7 cellular contexts compared by ENCODE assay signal in the genomic region with DNA sequence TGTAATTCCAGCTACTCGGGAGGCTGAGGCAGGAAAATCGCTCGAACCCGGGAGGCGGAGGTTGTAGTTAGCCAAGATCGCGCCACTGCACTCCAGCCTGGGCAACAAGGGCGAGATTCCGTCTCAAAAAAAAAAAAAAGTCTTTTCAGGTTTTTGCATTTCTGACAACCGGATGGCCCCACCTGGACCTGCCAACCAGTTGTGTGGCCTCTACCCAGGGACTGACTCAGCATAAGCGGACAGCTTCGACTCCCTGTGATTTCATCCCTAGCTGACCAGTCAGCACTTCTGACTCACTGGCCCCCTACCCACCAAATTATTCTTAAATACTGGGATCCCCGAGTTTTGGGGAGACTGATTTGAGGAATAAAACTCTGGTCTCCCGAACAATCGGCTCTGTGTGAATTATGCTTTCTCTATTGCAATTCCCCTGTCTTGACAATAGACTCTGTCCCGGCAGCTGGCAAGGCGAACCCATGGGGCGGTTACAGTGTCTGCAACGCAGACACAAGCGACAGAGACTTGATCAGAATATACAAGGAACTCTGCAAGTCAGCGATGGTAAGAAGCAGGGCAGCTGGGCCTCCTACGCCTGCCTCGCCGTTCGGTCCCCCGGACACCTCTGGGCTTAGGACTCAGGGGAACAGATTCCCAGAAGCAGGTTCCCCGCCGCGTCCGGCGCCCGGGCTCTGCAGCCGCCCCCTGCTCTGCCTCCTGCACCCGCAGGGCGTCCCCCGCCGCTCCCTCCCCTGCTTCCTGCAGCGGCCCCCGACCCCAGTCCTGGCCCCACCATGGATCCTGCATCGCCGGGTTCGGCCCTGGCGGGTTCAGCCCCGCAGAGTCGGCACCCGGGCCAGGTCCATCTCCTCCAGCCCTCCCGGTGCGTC. TPM values are rescaled to one million over a fixed set of nuclear protein-coding genes. Genes with fewer than 3 reads are reported as not detected.
DNase-seq lines count a peak whose midpoint lies in the region; ATAC-seq, FAIRE-seq and TF ChIP-seq lines count a peak whose summit lies in the region.

No MANE protein-coding gene starts in this region.

- in situ Hi-C loops in K562 (cut with MboI): no loop called here

- H3K4me3 ChIP-seq in K562 (peak overlapping the region; percentile 100), smooth muscle cell (peak overlapping the region; percentile 95)

- TSS peak; percentile 78 for BruUV-seq in K562 (replicated peaks; lab: Mats Ljungman, UMichigan)

- H3K9me1 ChIP-seq in K562 (ENCODE audit: control insufficient read depth, insufficient read depth, low read length): peaks cover 3% of the 10 kb centered on the region

- H3K9ac ChIP-seq in K562 (ENCODE audit: insufficient read depth in 1 of 2, low read depth in 2 of 2, low read length in 2 of 2): peak overlapping the region; percentile 92 to 100; a peak in 3 of 4 replicates
- H3K9ac ChIP-seq in smooth muscle cell (ENCODE audit: low read depth): peak overlapping the region; percentile 25

- peaks cover 3% of the 10 kb centered on the region for H3F3A ChIP-seq in smooth muscle cell (ENCODE audit: low read depth)

- POLR2A ChIA-PET in K562 (lab: Yijun Ruan, JAX): interaction anchor here (0.6 to 7.4 kb wide), 14 partner anchors 9 to 524 kb away, joined by 3 to 88 read pairs (median 4); no protein-coding TSS in a partner anchor

- H2AFZ ChIP-seq in K562 (ENCODE audit: low read depth, low read length): peak overlapping the region; percentile 82
- H2AFZ ChIP-seq in smooth muscle cell (ENCODE audit: low read depth): peak overlapping the region; percentile 79

- TF ChIP-seq EP300 in K562 (IDR thresholded peaks at IDR 0.05; ENCODE audit: low read length): no peak

- H3K27ac ChIP-seq in K562 (ENCODE audit: extremely low read depth, low read depth, low read length): peak overlapping the region; percentile 99; the same call in 2 of the 3 replicates
- H3K27ac ChIP-seq in smooth muscle cell (ENCODE audit: low read depth): peak overlapping the region; percentile 46

- H3K36me3 ChIP-seq in K562 (ENCODE audit: control insufficient read depth, insufficient read depth, low read length) (peaks cover 28% of the 10 kb centered on the region), smooth muscle cell (ENCODE audit: low read depth) (no peaks in the 10 kb centered on the region)

- H3K9me3 ChIP-seq in K562 (replicated peaks; ENCODE audit: control insufficient read depth, insufficient read depth, low read depth, low read length) (no peaks in the 10 kb centered on the region), smooth muscle cell (replicated peaks; ENCODE audit: low read depth) (no peaks in the 10 kb centered on the region)

- no peaks in the 10 kb centered on the region for H3K27me3 ChIP-seq in K562 (ENCODE audit: control insufficient read depth in 2 of 2, insufficient read depth in 2 of 2, low read length in 2 of 2)
- H3K27me3 ChIP-seq in smooth muscle cell (ENCODE audit: low read depth): no peaks in the 10 kb centered on the region

- FAIRE-seq in GM18507 (lab: Jason Lieb, UNC) (peak; percentile 42), K562 (lab: Jason Lieb, UNC) (peak; percentile 15)

- H3K4me2 ChIP-seq in K562 (ENCODE audit: insufficient read depth, low read length): peak overlapping the region; percentile 94
- H3K4me2 ChIP-seq in smooth muscle cell: peak overlapping the region; percentile 98

- TF ChIP-seq POLR2A in K562 (conservative IDR thresholded peaks at IDR 0.05): no peak

- ATAC-seq in HG02623 (IDR thresholded peaks at IDR 0.05; ENCODE audit: unreplicated experiment) (peak; percentile 1), K562 (peak; percentile 32)

- H3K4me1 ChIP-seq in K562 (replicated peaks in 1 of 2; ENCODE audit: control insufficient read depth in 2 of 2, insufficient read depth in 2 of 2, low read length in 2 of 2): peaks cover 29 to 54% of the 10 kb centered on the region in 2 experiments
- H3K4me1 ChIP-seq in smooth muscle cell (ENCODE audit: low read depth): peaks cover 13% of the 10 kb centered on the region

- 24% methylated on average over 41 of the region's 48 CpGs for WGBS in K562 (ENCODE audit: insufficient coverage, low coverage, missing lambda C conversion rate)
- WGBS in smooth muscle cell (ENCODE audit: low lambda C conversion rate): 18% methylated on average over 47 of the region's 48 CpGs

- CTCF ChIA-PET in K562 (lab: Yijun Ruan, JAX; ENCODE audit: low intra/inter-chr PET ratio): interaction anchor here (1.8 kb wide), 1 partner anchor 19 kb away, joined by 3 read pairs; no protein-coding TSS in a partner anchor

- DNase-seq in GM18507 (ENCODE audit: extremely low spot score, insufficient read length, low read depth) (no peak), NCI-H526 treated with DMSO at 0.1 percent for 48 hours (lab: John Stamatoyannopoulos, UW) (peak; percentile 59), K562 (ENCODE audit: extremely low read depth in 1 of 4, low spot score in 3 of 4) (peak in 1 of 4 experiments; percentile 53), iris pigment epithelial cell (ENCODE audit: low read depth) (peak; percentile 44), smooth muscle cell (lab: John Stamatoyannopoulos, UW; ENCODE audit: unreplicated experiment) (no peak), NCI-H524 treated with DMSO at 0.1 percent for 48 hours (lab: John Stamatoyannopoulos, UW) (no peak)

- H3K79me2 ChIP-seq in K562 (ENCODE audit: control insufficient read depth, insufficient read depth, low read length): peaks cover 43% of the 10 kb centered on the region
- peaks cover 43% of the 10 kb centered on the region for H3K79me2 ChIP-seq in smooth muscle cell (ENCODE audit: low read depth)

- intact Hi-C loops in K562 (cut with micrococcal nuclease): no loop called here

- TF ChIP-seq CTCF in K562 (IDR thresholded peaks at IDR 0.05 in 2 of 3, conservative IDR thresholded peaks at IDR 0.05 in 1 of 3; ENCODE audit: insufficient read depth in 2 of 3, low read depth in 1 of 3, low read length in 3 of 3): no peak
- no peak for TF ChIP-seq CTCF in smooth muscle cell (IDR thresholded peaks at IDR 0.05; ENCODE audit: borderline replicate concordance, insufficient read depth, poor library complexity, severe bottlenecking)

- TF ChIP-seq RAD21 in K562 (CRISPR knock-in tag; conservative IDR thresholded peaks at IDR 0.05 in 1 of 2, IDR thresholded peaks at IDR 0.05 in 1 of 2): no peak

- H4K20me1 ChIP-seq in K562 (replicated peaks; ENCODE audit: control insufficient read depth, insufficient read depth, low read length) (peaks cover 17% of the 10 kb centered on the region; the same call in 1 of the 2 replicates), smooth muscle cell (ENCODE audit: low read depth) (peaks cover 35% of the 10 kb centered on the region)

RNA-seq across cellular contexts. Expression of a gene that starts 0.7 kb away (rescaled TPM):
- 172 and 310 TPM in 2 replicates for total RNA-seq in K562 (2011; cell fraction: chromatin; rRNA removed; ENCODE audit: low replicate concordance)
- 171 and 194 TPM in 2 replicates for total RNA-seq in K562 (2011; cell fraction: nucleolus; rRNA removed)
- 200 and 202 TPM in 2 replicates for total RNA-seq in K562 (2011; cell fraction: nucleoplasm; rRNA removed)
- 507 and 536 TPM in 2 replicates for total RNA-seq in K562 (2014; rRNA removed)
- 228 and 260 TPM in 2 replicates for total RNA-seq in K562 (2014; rRNA removed; fragmentation: Illumina TruSeq; extraction: Trizol)
- 413 and 441 TPM in 2 replicates for total RNA-seq in K562 (2015; rRNA removed; fragmentation: Illumina TruSeq; extraction: Trizol)
- 541 and 595 TPM in 2 replicates for total RNA-seq in K562 (2021)
- 416 and 427 TPM in 2 replicates for polyA plus RNA-seq in K562 (2011; rRNA removed)
- polyA plus RNA-seq in K562 (2011; cell fraction: cytosol; rRNA removed): 459 and 498 TPM in 2 replicates
- 247 and 274 TPM in 2 replicates for polyA plus RNA-seq in K562 (2011; cell fraction: nucleus; rRNA removed)
- 413 and 492 TPM in 2 replicates for polyA plus RNA-seq in K562 (2012)
- polyA plus RNA-seq in K562 (2014; fragmentation: Illumina TruSeq; extraction: Trizol): 400 and 436 TPM in 2 replicates
- polyA plus RNA-seq in K562 (2014; fragmentation: Nextera tagmentation; extraction: Ambion mirVana): 100 to 1,000 TPM; 328 to 492 TPM
- 520 and 521 TPM in 2 replicates for polyA plus RNA-seq in K562 (2014; rRNA removed)
- polyA minus RNA-seq in K562 (2011; rRNA and poly(A)+ RNA removed): 150 and 162 TPM in 2 replicates
- polyA minus RNA-seq in K562 (2011; cell fraction: cytosol; rRNA and poly(A)+ RNA removed): 252 and 295 TPM in 2 replicates
- polyA minus RNA-seq in K562 (2011; cell fraction: nucleus; rRNA and poly(A)+ RNA removed): 42.5 and 74.1 TPM in 2 replicates
- 100 and 103 TPM in 2 replicates for total RNA-seq in smooth muscle cell
- polyA plus RNA-seq in smooth muscle cell: 155 and 158 TPM in 2 replicates

RNA-seq across cellular contexts. Expression of a gene that starts 30.8 kb away (rescaled TPM):
- 140 and 450 TPM in 2 replicates for total RNA-seq in K562 (2011; cell fraction: chromatin; rRNA removed; ENCODE audit: low replicate concordance)
- 336 and 342 TPM in 2 replicates for total RNA-seq in K562 (2011; cell fraction: nucleolus; rRNA removed)
- 156 and 178 TPM in 2 replicates for total RNA-seq in K562 (2011; cell fraction: nucleoplasm; rRNA removed)
- 50.8 and 50.9 TPM in 2 replicates for total RNA-seq in K562 (2014; rRNA removed)
- total RNA-seq in K562 (2014; rRNA removed; fragmentation: Illumina TruSeq; extraction: Trizol): 13.5 and 17.1 TPM in 2 replicates
- total RNA-seq in K562 (2015; rRNA removed; fragmentation: Illumina TruSeq; extraction: Trizol): 45.4 and 49.5 TPM in 2 replicates
- 105 and 118 TPM in 2 replicates for total RNA-seq in K562 (2021)
- 35.8 and 58.6 TPM in 2 replicates for polyA plus RNA-seq in K562 (2011; rRNA removed)
- 47.9 and 104 TPM in 2 replicates for polyA plus RNA-seq in K562 (2011; cell fraction: cytosol; rRNA removed)
- 263 and 504 TPM in 2 replicates for polyA plus RNA-seq in K562 (2011; cell fraction: nucleus; rRNA removed)
- polyA plus RNA-seq in K562 (2012): 53.2 and 84.6 TPM in 2 replicates
- 36.9 and 78.5 TPM in 2 replicates for polyA plus RNA-seq in K562 (2014; fragmentation: Illumina TruSeq; extraction: Trizol)
- polyA plus RNA-seq in K562 (2014; fragmentation: Nextera tagmentation; extraction: Ambion mirVana): 1 to 10 TPM; 2.8 to 3.3 TPM
- polyA plus RNA-seq in K562 (2014; rRNA removed): 144 TPM in 2 replicates
- polyA minus RNA-seq in K562 (2011; rRNA and poly(A)+ RNA removed): 6.8 and 13.8 TPM in 2 replicates
- 29.3 and 39.0 TPM in 2 replicates for polyA minus RNA-seq in K562 (2011; cell fraction: cytosol; rRNA and poly(A)+ RNA removed)
- polyA minus RNA-seq in K562 (2011; cell fraction: nucleus; rRNA and poly(A)+ RNA removed): 57.2 and 63.4 TPM in 2 replicates
- total RNA-seq in smooth muscle cell: 12.9 and 18.5 TPM in 2 replicates
- polyA plus RNA-seq in smooth muscle cell: 11.7 and 20.2 TPM in 2 replicates

RNA-seq across cellular contexts. Expression of a gene that starts 40.5 kb away (rescaled TPM):
- total RNA-seq in K562 (2011; cell fraction: chromatin; rRNA removed; ENCODE audit: low replicate concordance): 22.1 and 75.1 TPM in 2 replicates
- total RNA-seq in K562 (2011; cell fraction: nucleolus; rRNA removed): 35.8 and 51.2 TPM in 2 replicates
- total RNA-seq in K562 (2011; cell fraction: nucleoplasm; rRNA removed): 21.0 and 26.5 TPM in 2 replicates
- total RNA-seq in K562 (2014; rRNA removed): 13.1 and 17.0 TPM in 2 replicates
- 2.5 and 3.7 TPM in 2 replicates for total RNA-seq in K562 (2014; rRNA removed; fragmentation: Illumina TruSeq; extraction: Trizol)
- total RNA-seq in K562 (2015; rRNA removed; fragmentation: Illumina TruSeq; extraction: Trizol): 3.1 and 3.8 TPM in 2 replicates
- 8.6 and 10.4 TPM in 2 replicates for total RNA-seq in K562 (2021)
- 12.2 and 19.8 TPM in 2 replicates for polyA plus RNA-seq in K562 (2011; rRNA removed)
- polyA plus RNA-seq in K562 (2011; cell fraction: cytosol; rRNA removed): 11.7 and 16.0 TPM in 2 replicates
- polyA plus RNA-seq in K562 (2011; cell fraction: nucleus; rRNA removed): 98.5 and 118 TPM in 2 replicates
- polyA plus RNA-seq in K562 (2012): 9.6 and 10.7 TPM in 2 replicates
- 3.3 and 5.9 TPM in 2 replicates for polyA plus RNA-seq in K562 (2014; fragmentation: Illumina TruSeq; extraction: Trizol)
- 1 to 10 TPM in 1 of 2 experiments, under 1 TPM in 1; 0.75 to 1.2 TPM for polyA plus RNA-seq in K562 (2014; fragmentation: Nextera tagmentation; extraction: Ambion mirVana)
- polyA plus RNA-seq in K562 (2014; rRNA removed): 10.4 and 16.3 TPM in 2 replicates
- 3.1 and 5.6 TPM in 2 replicates for polyA minus RNA-seq in K562 (2011; rRNA and poly(A)+ RNA removed)
- polyA minus RNA-seq in K562 (2011; cell fraction: cytosol; rRNA and poly(A)+ RNA removed): 10.0 and 10.5 TPM in 2 replicates
- 7.7 and 12.1 TPM in 2 replicates for polyA minus RNA-seq in K562 (2011; cell fraction: nucleus; rRNA and poly(A)+ RNA removed)
- total RNA-seq in smooth muscle cell: 47.9 and 74.9 TPM in 2 replicates
- 37.7 and 133 TPM in 2 replicates for polyA plus RNA-seq in smooth muscle cell

RNA-seq across cellular contexts. Expression of a gene that starts 43.4 kb away (rescaled TPM):
- not detected in 2 replicates for total RNA-seq in K562 (2011; cell fraction: chromatin; rRNA removed; ENCODE audit: low replicate concordance)
- not detected in 2 replicates for total RNA-seq in K562 (2011; cell fraction: nucleolus; rRNA removed)
- total RNA-seq in K562 (2011; cell fraction: nucleoplasm; rRNA removed): not detected in 2 replicates
- total RNA-seq in K562 (2014; rRNA removed) (0.18 and 0.73 TPM in 2 replicates), K562 (2014; rRNA removed; fragmentation: Illumina TruSeq; extraction: Trizol) (not detected in 2 replicates), K562 (2015; rRNA removed; fragmentation: Illumina TruSeq; extraction: Trizol) (not detected in 2 replicates), K562 (2021) (0.16 and 0.63 TPM in 2 replicates), smooth muscle cell (not detected in 2 replicates)
- polyA plus RNA-seq in K562 (2011; rRNA removed) (not detected in 2 replicates), K562 (2014; fragmentation: Illumina TruSeq; extraction: Trizol) (0.13 and 0.24 TPM in 2 replicates), K562 (2014; fragmentation: Nextera tagmentation; extraction: Ambion mirVana) (not detected), K562 (2014; rRNA removed) (1.2 TPM in 1 of 2 replicates, not detected in the other), smooth muscle cell (0.13 and 0.38 TPM in 2 replicates)
- 0.06 TPM in 1 of 2 replicates, not detected in the other for polyA plus RNA-seq in K562 (2011; cell fraction: cytosol; rRNA removed)
- polyA plus RNA-seq in K562 (2011; cell fraction: nucleus; rRNA removed): not detected in 2 replicates
- polyA plus RNA-seq in K562 (2012): 0.28 and 0.31 TPM in 2 replicates
- polyA minus RNA-seq in K562 (2011; rRNA and poly(A)+ RNA removed): not detected in 2 replicates
- polyA minus RNA-seq in K562 (2011; cell fraction: cytosol; rRNA and poly(A)+ RNA removed): not detected in 2 replicates
- polyA minus RNA-seq in K562 (2011; cell fraction: nucleus; rRNA and poly(A)+ RNA removed): not detected in 2 replicates

RNA-seq across cellular contexts. Expression of a gene that starts 50.9 kb away (rescaled TPM):
- 42.2 and 91.7 TPM in 2 replicates for total RNA-seq in K562 (2011; cell fraction: chromatin; rRNA removed; ENCODE audit: low replicate concordance)
- total RNA-seq in K562 (2011; cell fraction: nucleolus; rRNA removed): 45.0 and 58.9 TPM in 2 replicates
- 50.4 and 62.3 TPM in 2 replicates for total RNA-seq in K562 (2011; cell fraction: nucleoplasm; rRNA removed)
- 16.9 and 18.4 TPM in 2 replicates for total RNA-seq in K562 (2014; rRNA removed)
- total RNA-seq in K562 (2014; rRNA removed; fragmentation: Illumina TruSeq; extraction: Trizol): 9.4 and 11.0 TPM in 2 replicates
- 7.8 and 8.8 TPM in 2 replicates for total RNA-seq in K562 (2015; rRNA removed; fragmentation: Illumina TruSeq; extraction: Trizol)
- 14.2 and 14.6 TPM in 2 replicates for total RNA-seq in K562 (2021)
- polyA plus RNA-seq in K562 (2011; rRNA removed): 26.3 and 30.1 TPM in 2 replicates
- polyA plus RNA-seq in K562 (2011; cell fraction: cytosol; rRNA removed): 30.7 and 33.7 TPM in 2 replicates
- 51.3 and 73.6 TPM in 2 replicates for polyA plus RNA-seq in K562 (2011; cell fraction: nucleus; rRNA removed)
- polyA plus RNA-seq in K562 (2012): 22.7 and 27.4 TPM in 2 replicates
- 12.4 and 14.1 TPM in 2 replicates for polyA plus RNA-seq in K562 (2014; fragmentation: Illumina TruSeq; extraction: Trizol)
- 1 to 10 TPM; 5.1 to 6.3 TPM for polyA plus RNA-seq in K562 (2014; fragmentation: Nextera tagmentation; extraction: Ambion mirVana)
- polyA plus RNA-seq in K562 (2014; rRNA removed): 25.1 and 38.3 TPM in 2 replicates
- 5.0 and 6.4 TPM in 2 replicates for polyA minus RNA-seq in K562 (2011; rRNA and poly(A)+ RNA removed)
- 4.3 and 4.9 TPM in 2 replicates for polyA minus RNA-seq in K562 (2011; cell fraction: cytosol; rRNA and poly(A)+ RNA removed)
- 9.6 and 11.2 TPM in 2 replicates for polyA minus RNA-seq in K562 (2011; cell fraction: nucleus; rRNA and poly(A)+ RNA removed)
- 5.5 and 9.0 TPM in 2 replicates for total RNA-seq in smooth muscle cell
- 14.3 and 24.3 TPM in 2 replicates for polyA plus RNA-seq in smooth muscle cell

Comparison
In these comparisons a context has a peak if more than half of its experiments do, and no peak if none do; other contexts are left out.
1. DNase-seq: peak in NCI-H526 treated with DMSO at 0.1 percent for 48 hours (single experiment) and iris pigment epithelial cell (single experiment); none in GM18507 (single experiment), smooth muscle cell (single experiment) and NCI-H524 treated with DMSO at 0.1 percent for 48 hours (single experiment).